Comparison of ENCODE assay signal across 11 cellular contexts in genomic region chr4:169249214-169249973, GRCh38. TPM values are rescaled to one million over a fixed set of nuclear protein-coding genes. Genes with fewer than 3 reads are reported as not detected.
A peak's percentile ranks its signal among the peaks of the same experiment; 100 is the strongest.
DNase-seq lines count a peak whose midpoint lies in the region; ATAC-seq and TF ChIP-seq lines count a peak whose summit lies in the region.
"Had no signal": no experiment of that assay in that cellular context is flagged by ENCODE, and none has a peak within 500 bp of the region (broad histone marks: within the 10 kb centered on the region; RNA-seq: fewer than 3 reads in every experiment).

No MANE protein-coding gene starts in this region.

- H3K4me1 Mint-ChIP-seq in chondrocyte (ENCODE audit: low read depth) (peaks cover 86% of the 10 kb centered on the region), osteocyte (ENCODE audit: unreplicated experiment) (peaks cover 84% of the 10 kb centered on the region)
- H3K4me1 Mint-ChIP-seq: activated CD4-positive, alpha-beta T cell treated with anti-CD3 and anti-CD28 coated beads, Interleukin-2, amount 10 ng/mL, durations not matched to agents 24 days and 14 days had no signal

- H4K20me1 ChIP-seq in Karpas-422 (ENCODE audit: insufficient read depth, low read depth, low read length): no peaks in the 10 kb centered on the region

- H3K9me3 ChIP-seq in Karpas-422 (ENCODE audit: low read length): no peaks in the 10 kb centered on the region
- H3K9me3 ChIP-seq: ovary had no signal

- no peaks in the 10 kb centered on the region for H3K36me3 ChIP-seq in Karpas-422 (ENCODE audit: insufficient read depth, low read length)
- H3K36me3 ChIP-seq: ovary had no signal

- no peaks in the 10 kb centered on the region for H3K27me3 ChIP-seq in Karpas-422 (ENCODE audit: low read length)
- H3K27me3 ChIP-seq: ovary had no signal

- peak overlapping the region; percentile 90 for H3K27ac Mint-ChIP-seq in chondrocyte (ENCODE audit: unreplicated experiment)
- peak overlapping the region; percentile 88 for H3K27ac Mint-ChIP-seq in osteocyte (ENCODE audit: unreplicated experiment)
- H3K27ac Mint-ChIP-seq: activated CD4-positive, alpha-beta T cell treated with anti-CD3 and anti-CD28 coated beads, Interleukin-2, amount 10 ng/mL, durations not matched to agents 24 days and 14 days had no signal

- H3K9me3 Mint-ChIP-seq in chondrocyte (ENCODE audit: low read depth): no peaks in the 10 kb centered on the region
- H3K9me3 Mint-ChIP-seq in osteocyte (ENCODE audit: unreplicated experiment): no peaks in the 10 kb centered on the region
- H3K9me3 Mint-ChIP-seq: activated CD4-positive, alpha-beta T cell treated with anti-CD3 and anti-CD28 coated beads, Interleukin-2, amount 10 ng/mL, durations not matched to agents 24 days and 14 days had no signal

- H3K4me3 ChIP-seq in Karpas-422 (ENCODE audit: low read length): no peak overlapping the region
- H3K4me3 ChIP-seq: ovary had no signal

- TF ChIP-seq CTCF in chondrocyte (IDR thresholded peaks at IDR 0.05) (no peak), osteocyte (IDR thresholded peaks at IDR 0.05) (no peak)

- ATAC-seq in GM19043 (IDR thresholded peaks at IDR 0.05; ENCODE audit: low read depth, unreplicated experiment): peak; percentile 74
- ATAC-seq in HG03432 (IDR thresholded peaks at IDR 0.05; ENCODE audit: unreplicated experiment): peak; percentile 37

- H3K27ac ChIP-seq in Karpas-422 (ENCODE audit: low read length): no peak overlapping the region
- H3K27ac ChIP-seq: ovary had no signal

- no peak overlapping the region for H3K9ac ChIP-seq in Karpas-422 (ENCODE audit: low read length)

- DNase-seq in chondrocyte (ENCODE audit: low spot score) (no peak), osteocyte (ENCODE audit: extremely low spot score, unreplicated experiment) (no peak), NCI-H526 (lab: John Stamatoyannopoulos, UW) (no peak), Karpas-422 (no peak), NCI-H1105 treated with DMSO at 0.1 percent for 48 hours (lab: John Stamatoyannopoulos, UW) (no peak)
- no peak for DNase-seq in activated CD4-positive, CD25-positive, alpha-beta regulatory T cell (lab: John Stamatoyannopoulos, UW)
- DNase-seq: activated CD4-positive, alpha-beta T cell treated with anti-CD3 and anti-CD28 coated beads, Interleukin-2, amount 10 ng/mL, durations not matched to agents 24 days and 14 days; DMS79 treated with DMSO at 0.1 percent for 48 hours; ovary had no signal

- H3K4me2 ChIP-seq in Karpas-422 (ENCODE audit: low read depth, low read length, poor library complexity, severe bottlenecking): no peak overlapping the region

- H3K4me1 ChIP-seq in Karpas-422 (ENCODE audit: low read length): no peaks in the 10 kb centered on the region

- H3K27me3 Mint-ChIP-seq in chondrocyte (ENCODE audit: low read depth): no peaks in the 10 kb centered on the region
- H3K27me3 Mint-ChIP-seq in osteocyte (ENCODE audit: unreplicated experiment): no peaks in the 10 kb centered on the region

- H3K36me3 Mint-ChIP-seq in chondrocyte (ENCODE audit: low read depth) (peaks cover 5% of the 10 kb centered on the region), osteocyte (ENCODE audit: unreplicated experiment) (peaks cover 16% of the 10 kb centered on the region)

- H3K4me3 Mint-ChIP-seq in chondrocyte (ENCODE audit: unreplicated experiment) (peak overlapping the region; percentile 8), osteocyte (ENCODE audit: unreplicated experiment) (peak overlapping the region; percentile 7)
- H3K4me3 Mint-ChIP-seq: activated CD4-positive, alpha-beta T cell treated with anti-CD3 and anti-CD28 coated beads, Interleukin-2, amount 10 ng/mL, durations not matched to agents 24 days and 14 days had no signal

- no peak overlapping the region for H2AFZ ChIP-seq in Karpas-422 (ENCODE audit: low read length)

- no peaks in the 10 kb centered on the region for H3K9me2 ChIP-seq in Karpas-422 (replicated peaks; ENCODE audit: insufficient read depth, low read length)

- H3K79me2 ChIP-seq in Karpas-422 (ENCODE audit: low read length): no peaks in the 10 kb centered on the region

RNA-seq across cellular contexts. Expression of gene SH3RF1, which starts 21.4 kb away (rescaled TPM):
- total RNA-seq in chondrocyte (21.8 to 28.1 TPM (median 25.2 TPM) in 3 replicates), osteocyte (27.6 and 31.8 TPM in 2 replicates)
- total RNA-seq in Karpas-422 (2014; rRNA removed; shearing (Covaris generic); ENCODE audit: low replicate concordance): 0.22 TPM in 1 of 2 replicates, not detected in the other

Comparison
In these comparisons a context has a peak if more than half of its experiments do, and no peak if none do; other contexts are left out.
1. RNA of gene SH3RF1, which starts 21.4 kb away (total RNA-seq): 27.6 to 31.8 TPM in osteocyte and 21.8 to 28.1 TPM in chondrocyte; 0.22 TPM in Karpas-422; every median in the first group is over 10 times any median in the second.